2 cellular contexts compared by ENCODE assay signal in the genomic region with DNA sequence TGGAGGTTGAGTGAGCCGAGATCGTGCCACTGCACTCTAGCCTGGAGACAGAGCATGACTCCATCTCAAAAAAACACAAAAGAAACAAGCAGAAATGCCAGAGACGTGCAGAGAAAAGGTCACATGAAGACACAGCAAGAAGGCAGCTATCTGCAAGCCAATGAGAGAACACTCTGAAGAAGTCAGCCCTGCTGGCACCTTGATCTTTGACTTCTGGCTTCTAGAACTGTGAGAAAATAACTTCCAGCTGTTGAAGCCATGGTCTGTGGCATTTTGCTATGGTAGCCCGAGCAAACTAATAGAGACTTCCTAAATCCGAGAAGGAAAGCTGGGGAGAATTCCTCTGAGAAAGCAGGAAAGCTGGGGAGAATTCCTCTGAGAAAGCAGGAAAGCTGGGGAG. TPM values are rescaled to one million over a fixed set of nuclear protein-coding genes. Genes with fewer than 3 reads are reported as not detected.
"Had no signal": no experiment of that assay in that cellular context is flagged by ENCODE, and none has a peak within 500 bp of the region (broad histone marks: within the 10 kb centered on the region; RNA-seq: fewer than 3 reads in every experiment).

No MANE protein-coding gene starts in this region.

RNA-seq across cellular contexts. Expression of gene SPDYE5, which starts 42.2 kb away (rescaled TPM):
- total RNA-seq: G401, GM12878 had no signal
